12 cellular contexts compared by ENCODE assay signal in the genomic region with DNA sequence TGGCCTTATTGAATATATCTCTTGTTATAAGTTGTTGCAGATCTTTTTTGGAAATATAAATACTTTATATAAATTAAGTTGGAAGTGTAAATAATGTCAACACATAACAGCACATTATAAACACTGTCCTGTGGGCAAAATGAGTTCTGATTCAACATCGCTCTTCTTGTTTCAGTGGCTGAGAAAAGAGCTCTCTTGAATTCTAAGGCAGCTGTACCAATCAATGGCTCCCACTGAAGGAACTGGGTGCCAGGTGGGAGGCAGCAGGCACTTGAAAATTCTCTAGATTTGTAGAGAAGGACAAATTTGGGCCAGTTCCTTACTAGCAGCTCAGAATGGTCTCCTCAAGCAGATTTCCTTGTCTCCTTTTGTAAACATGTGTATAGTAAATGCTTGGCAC. TPM values are rescaled to one million over a fixed set of nuclear protein-coding genes. Genes with fewer than 3 reads are reported as not detected.
DNase-seq lines count a peak whose midpoint lies in the region; ATAC-seq lines count a peak whose summit lies in the region.
"Had no signal": no experiment of that assay in that cellular context is flagged by ENCODE, and none has a peak within 500 bp of the region (broad histone marks: within the 10 kb centered on the region; RNA-seq: fewer than 3 reads in every experiment).

No MANE protein-coding gene starts in this region.

- ATAC-seq in GM18907 (IDR thresholded peaks at IDR 0.05; ENCODE audit: unreplicated experiment) = peak; percentile 31
- peak; percentile 29 for ATAC-seq in HG02884 (IDR thresholded peaks at IDR 0.05; ENCODE audit: unreplicated experiment)
- peak in 1 of 2 donors; percentile 41 for ATAC-seq in activated naive CD4-positive, alpha-beta T cell treated with anti-CD3 and anti-CD28 coated beads, Interleukin-2, amount 50 U/mL, for 72 hours

- H3K27ac ChIP-seq in BLaER1 treated with 17β-estradiol and CSF1 and Interleukin-3, amounts not matched to agents 10 nM and 100 nM = peak overlapping the region in 10 of 11 experiments; percentile 8 to 78 (median 57); a peak in 16 of 22 replicates
- H3K27ac ChIP-seq: SJSA1 had no signal

- peaks cover 0 to 5% of the 10 kb centered on the region in 2 donors for H3K9me3 Mint-ChIP-seq in activated naive CD4-positive, alpha-beta T cell treated with anti-CD3 and anti-CD28 coated beads, Interleukin-2, amount 50 U/mL, for 72 hours
- H3K9me3 Mint-ChIP-seq: endodermal cell had no signal

- DNase-seq in activated naive CD4-positive, alpha-beta T cell treated with anti-CD3 and anti-CD28 coated beads, Interleukin-2, amount 50 U/mL, for 72 hours (ENCODE audit: low spot score in 2 of 2) = no peak
- DNase-seq in inferior parietal cortex (ENCODE audit: extremely low spot score) (no peak), OCI-M1 (lab: John Stamatoyannopoulos, UW) (no peak), NCI-H2196 treated with DMSO at 0.1 percent for 48 hours (lab: John Stamatoyannopoulos, UW; ENCODE audit: unreplicated experiment) (no peak)
- no peak for DNase-seq in stimulated activated CD4-positive, alpha-beta T cell treated with anti-CD3 and anti-CD28 coated beads, Interleukin-4, amount 100 ng/mL, for 4 hours
- DNase-seq: endodermal cell, NCI-H2107, posterior cingulate gyrus had no signal

- peak overlapping the region; percentile 70 to 93 for H3K27ac Mint-ChIP-seq in activated naive CD4-positive, alpha-beta T cell treated with anti-CD3 and anti-CD28 coated beads, Interleukin-2, amount 50 U/mL, for 72 hours
- H3K27ac Mint-ChIP-seq: endodermal cell had no signal

- no peak overlapping the region for H3K4me3 ChIP-seq in BLaER1 treated with 17β-estradiol and CSF1 and Interleukin-3, amounts not matched to agents 10 nM and 100 nM
- H3K4me3 ChIP-seq: SJSA1 had no signal

- H3K4me1 ChIP-seq in BLaER1 treated with 17β-estradiol and CSF1 and Interleukin-3, amounts not matched to agents 10 nM and 100 nM = peaks cover 0 to 82% (median 38%) of the 10 kb centered on the region in 10 experiments; a peak in 18 of 20 replicates

- no peaks in the 10 kb centered on the region for H3K9me3 ChIP-seq in BLaER1 treated with 17β-estradiol and CSF1 and Interleukin-3, amounts not matched to agents 10 nM and 100 nM (replicated peaks in 1 of 11)
- H3K9me3 ChIP-seq: SJSA1 had no signal

- no peaks in the 10 kb centered on the region for H4K20me1 ChIP-seq in BLaER1 treated with 17β-estradiol and CSF1 and Interleukin-3, amounts not matched to agents 10 nM and 100 nM

- H3K27me3 ChIP-seq in BLaER1 treated with 17β-estradiol and CSF1 and Interleukin-3, amounts not matched to agents 10 nM and 100 nM = no peaks in the 10 kb centered on the region
- H3K27me3 ChIP-seq: SJSA1 had no signal

- no peaks in the 10 kb centered on the region for H3K36me3 ChIP-seq in BLaER1 treated with 17β-estradiol and CSF1 and Interleukin-3, amounts not matched to agents 10 nM and 100 nM
- H3K36me3 ChIP-seq: SJSA1 had no signal

- peak overlapping the region in 1 of 11 experiments; percentile 26; a peak in 1 of 22 replicates for H3K9ac ChIP-seq in BLaER1 treated with 17β-estradiol and CSF1 and Interleukin-3, amounts not matched to agents 10 nM and 100 nM

- H3K36me3 Mint-ChIP-seq in activated naive CD4-positive, alpha-beta T cell treated with anti-CD3 and anti-CD28 coated beads, Interleukin-2, amount 50 U/mL, for 72 hours = peaks cover 7 to 8% of the 10 kb centered on the region in 2 donors

- peak overlapping the region in 10 of 11 experiments; percentile 25 to 89 (median 64); a peak in 17 of 22 replicates for H3K4me2 ChIP-seq in BLaER1 treated with 17β-estradiol and CSF1 and Interleukin-3, amounts not matched to agents 10 nM and 100 nM

RNA-seq across cellular contexts. Expression of gene CHST2, which starts 45.6 kb away (rescaled TPM):
- total RNA-seq in activated naive CD4-positive, alpha-beta T cell treated with anti-CD3 and anti-CD28 coated beads, Interleukin-2, amount 50 U/mL, for 72 hours = 1 to 10 TPM; 1.9 to 8.0 TPM
